Comparison of ENCODE assay signal across 26 cellular contexts in genomic region chr13:110687736-110688135, GRCh38.
"Had no signal": no experiment of that assay in that cellular context is flagged by ENCODE, and none has a peak within 500 bp of the region (broad histone marks: within the 10 kb centered on the region; RNA-seq: fewer than 3 reads in every experiment).

No MANE protein-coding gene starts in this region.

- H3K27me3 Mint-ChIP-seq: activated CD4-positive, alpha-beta T cell treated with anti-CD3 and anti-CD28 coated beads, Interleukin-2, amount 10 ng/mL, durations not matched to agents 7 days and 5 days; activated naive CD8-positive, alpha-beta T cell; activated T-helper 17 cell treated with anti-CD3 and anti-CD28 coated beads, Interleukin-2, amount 50 U/mL, for 72 hours; central memory CD8-positive, alpha-beta T cell; dendritic cell treated with granulocyte-macrophage colony-stimulating factor and Interleukin-4, amounts not matched to agents 40 ng/mL and 50 ng/mL, for 4 days had no signal

- ATAC-seq: activated CD8-positive, alpha-beta T cell treated with anti-CD3 and anti-CD28 coated beads, Interleukin-2, amount 10 ng/mL, durations not matched to agents 7 days and 5 days; activated T-cell treated with anti-CD3 and anti-CD28 coated beads, Interleukin-2, amount 50 U/mL, for 4 hours; activated T-helper 17 cell treated with anti-CD3 and anti-CD28 coated beads, Interleukin-2, amount 50 U/mL, for 72 hours; esophagus mucosa; WTC11 had no signal

- H3K4me3 Mint-ChIP-seq: activated CD4-positive, alpha-beta T cell treated with anti-CD3 and anti-CD28 coated beads, Interleukin-2, amount 10 ng/mL, durations not matched to agents 7 days and 5 days; activated CD8-positive, alpha-beta T cell treated with anti-CD3 and anti-CD28 coated beads, Interleukin-2, amount 10 ng/mL, durations not matched to agents 7 days and 5 days; activated naive CD8-positive, alpha-beta T cell; activated T-cell treated with anti-CD3 and anti-CD28 coated beads, Interleukin-2, amount 50 U/mL, for 4 hours; activated T-helper 17 cell treated with anti-CD3 and anti-CD28 coated beads, Interleukin-2, amount 50 U/mL, for 72 hours; central memory CD8-positive, alpha-beta T cell; dendritic cell treated with granulocyte-macrophage colony-stimulating factor and Interleukin-4, amounts not matched to agents 40 ng/mL and 50 ng/mL, for 4 days; endodermal cell; WTC11 had no signal

- H3K4me3 ChIP-seq: coronary artery, dorsolateral prefrontal cortex had no signal

- H3K9me3 Mint-ChIP-seq: activated CD4-positive, alpha-beta T cell treated with anti-CD3 and anti-CD28 coated beads, Interleukin-2, amount 10 ng/mL, durations not matched to agents 7 days and 5 days; activated T-cell treated with anti-CD3 and anti-CD28 coated beads, Interleukin-2, amount 50 U/mL, for 4 hours; activated T-helper 17 cell treated with anti-CD3 and anti-CD28 coated beads, Interleukin-2, amount 50 U/mL, for 72 hours; central memory CD8-positive, alpha-beta T cell; dendritic cell treated with granulocyte-macrophage colony-stimulating factor and Interleukin-4, amounts not matched to agents 40 ng/mL and 50 ng/mL, for 4 days; endodermal cell; WTC11 had no signal

- H3K27ac Mint-ChIP-seq: activated CD4-positive, alpha-beta T cell treated with anti-CD3 and anti-CD28 coated beads, Interleukin-2, amount 10 ng/mL, durations not matched to agents 7 days and 5 days; activated CD8-positive, alpha-beta T cell treated with anti-CD3 and anti-CD28 coated beads, Interleukin-2, amount 10 ng/mL, durations not matched to agents 7 days and 5 days; activated naive CD8-positive, alpha-beta T cell; activated T-helper 17 cell treated with anti-CD3 and anti-CD28 coated beads, Interleukin-2, amount 50 U/mL, for 72 hours; dendritic cell treated with granulocyte-macrophage colony-stimulating factor and Interleukin-4, amounts not matched to agents 40 ng/mL and 50 ng/mL, for 4 days; endodermal cell; WTC11 had no signal

- H3K27ac ChIP-seq: brain microvascular endothelial cell, coronary artery, dorsolateral prefrontal cortex had no signal

- H3K27me3 ChIP-seq: brain microvascular endothelial cell, dorsolateral prefrontal cortex had no signal

- DNase-seq: activated CD4-positive, alpha-beta T cell treated with anti-CD3 and anti-CD28 coated beads for 1 hour; activated CD4-positive, alpha-beta T cell treated with anti-CD3 and anti-CD28 coated beads for 4 hours; activated CD4-positive, alpha-beta T cell treated with anti-CD3 and anti-CD28 coated beads, Interleukin-2, amount 10 ng/mL, durations not matched to agents 7 days and 5 days; activated CD4-positive, alpha-beta T cell treated with anti-CD3 and anti-CD28 coated beads, Interleukin-2, amount 50 U/mL, for 4 hours; activated CD8-positive, alpha-beta T cell treated with anti-CD3 and anti-CD28 coated beads, Interleukin-2, amount 10 ng/mL, durations not matched to agents 7 days and 5 days; activated effector memory CD4-positive, alpha-beta T cell treated with Interleukin-2 at 50 U/mL for 16 hours; activated gamma-delta T cell treated with Interleukin-2 at 50 U/mL for 16 hours; activated naive CD4-positive, alpha-beta T cell treated with anti-CD3 and anti-CD28 coated beads, Interleukin-2, amount 50 U/mL, for 16 hours; activated naive CD4-positive, alpha-beta T cell treated with Interleukin-2 at 50 U/mL for 16 hours; activated T-cell treated with anti-CD3 and anti-CD28 coated beads for 4 hours; activated T-cell treated with anti-CD3 and anti-CD28 coated beads, Interleukin-2, amount 50 U/mL, for 4 hours; amniotic stem cell; anterior cingulate cortex; brain microvascular endothelial cell; dorsolateral prefrontal cortex; effector memory CD4-positive, alpha-beta T cell; endodermal cell; foreskin fibroblast; T-helper 2 cell had no signal

- H3K4me1 Mint-ChIP-seq: activated CD4-positive, alpha-beta T cell treated with anti-CD3 and anti-CD28 coated beads, Interleukin-2, amount 10 ng/mL, durations not matched to agents 7 days and 5 days; endodermal cell; WTC11 had no signal
